ENCODE assay signal across 35 cellular contexts in genomic region chr9:34644766-34645314, GRCh38. TPM values are rescaled to one million over a fixed set of nuclear protein-coding genes. Genes with fewer than 3 reads are reported as not detected.
DNase-seq lines count a peak whose midpoint lies in the region; FAIRE-seq and TF ChIP-seq lines count a peak whose summit lies in the region.
"Had no signal": no experiment of that assay in that cellular context is flagged by ENCODE, and none has a peak within 500 bp of the region (broad histone marks: within the 10 kb centered on the region; RNA-seq: fewer than 3 reads in every experiment).

No MANE protein-coding gene starts in this region.

- H3K4me2 ChIP-seq in trophoblast cell (ENCODE audit: low read length) (peak overlapping the region; percentile 3), MM.1S (ENCODE audit: low read depth, low read length) (no peak overlapping the region)
- H3K4me2 ChIP-seq: KMS-11 had no signal

- H3K4me1 ChIP-seq in kidney (ENCODE audit: control insufficient read depth in 1 of 2, insufficient read depth in 1 of 2, low read depth in 1 of 2, low read length in 2 of 2) (peaks cover 17 to 32% of the 10 kb centered on the region in 2 donors), trophoblast cell (ENCODE audit: control insufficient read depth in 1 of 2, insufficient read depth in 2 of 2, low read length in 2 of 2) (peaks cover 24 to 28% of the 10 kb centered on the region in 2 experiments), MM.1S (ENCODE audit: low read length) (peaks cover 14% of the 10 kb centered on the region)

- H3K9me2 ChIP-seq in MM.1S (replicated peaks; ENCODE audit: insufficient read depth, low read length), result no peaks in the 10 kb centered on the region

- H2AFZ ChIP-seq in trophoblast cell (ENCODE audit: insufficient read depth, low read length, poor library complexity) (peak overlapping the region; percentile 45), MM.1S (ENCODE audit: low read length) (no peak overlapping the region)

- H3K36me3 ChIP-seq in kidney (ENCODE audit: control insufficient read depth in 1 of 2, insufficient read depth in 2 of 2, low read length in 2 of 2) (peaks cover 5 to 18% of the 10 kb centered on the region in 2 donors), trophoblast cell (ENCODE audit: control insufficient read depth in 1 of 2, insufficient read depth in 2 of 2, low read length in 2 of 2) (peaks cover 11 to 15% of the 10 kb centered on the region in 2 experiments), MM.1S (replicated peaks; ENCODE audit: insufficient read depth, low read length) (0 out of 2 replicates have a peak, but pooled peaks cover 3% of the 10 kb centered on the region)
- H3K36me3 ChIP-seq: colonic mucosa had no signal

- no peak for TF ChIP-seq CTCF in RWPE1 (conservative IDR thresholded peaks at IDR 0.05; ENCODE audit: low read depth)
- no peak for TF ChIP-seq CTCF in kidney (IDR thresholded peaks at IDR 0.05; ENCODE audit: borderline replicate concordance, extremely low read depth, insufficient read depth)
- TF ChIP-seq CTCF in MM.1S (IDR thresholded peaks at IDR 0.05; ENCODE audit: low read length), result no peak
- TF ChIP-seq CTCF in D721Med (IDR thresholded peaks at IDR 0.05; ENCODE audit: insufficient read depth, missing control alignments), result no peak

- peak overlapping the region; percentile 57 for H4K8ac ChIP-seq in trophoblast cell (ENCODE audit: low read depth, low read length)

- no peak overlapping the region for H3K14ac ChIP-seq in trophoblast cell (ENCODE audit: low read length)

- H3K27ac ChIP-seq in RWPE1 (peak overlapping the region; percentile 3), kidney (ENCODE audit: low read depth in 2 of 2, low read length in 2 of 2) (peak overlapping the region; percentile 9 to 14), trophoblast cell (ENCODE audit: low read depth, low read length) (peak overlapping the region; percentile 60), MM.1S (ENCODE audit: low read length) (no peak overlapping the region)
- H3K27ac ChIP-seq: ascending aorta, cardiac muscle cell, colonic mucosa, KMS-11, pancreas, sigmoid colon, thoracic aorta, vagina had no signal

- no peak overlapping the region for H4K12ac ChIP-seq in trophoblast cell (ENCODE audit: low read depth, low read length)

- H3K9me3 ChIP-seq in kidney (ENCODE audit: control insufficient read depth in 1 of 2, low read length in 2 of 2) (no peaks in the 10 kb centered on the region), trophoblast cell (ENCODE audit: insufficient read depth, low read depth, low read length) (no peaks in the 10 kb centered on the region), MM.1S (replicated peaks; ENCODE audit: insufficient read depth, low read length) (no peaks in the 10 kb centered on the region)
- H3K9me3 ChIP-seq: ascending aorta, colonic mucosa, HAP-1, pancreas, sigmoid colon, thoracic aorta, vagina had no signal

- H3K23ac ChIP-seq in trophoblast cell (ENCODE audit: low read length), result no peak overlapping the region

- POLR2A ChIA-PET in RWPE1 (lab: Yijun Ruan, JAX; ENCODE audit: low non-redundant PET), result interaction anchor here (0.6 kb wide), 1 partner anchor 17 kb away, joined by 4 read pairs; no protein-coding TSS in a partner anchor

- no peak overlapping the region for H2BK12ac ChIP-seq in trophoblast cell (ENCODE audit: low read length)

- H3K9ac ChIP-seq in kidney (ENCODE audit: low read length in 2 of 2) (no peak overlapping the region), trophoblast cell (ENCODE audit: low read length) (no peak overlapping the region), MM.1S (ENCODE audit: low read length) (no peak overlapping the region)
- H3K9ac ChIP-seq: KMS-11 had no signal

- H3K18ac ChIP-seq in trophoblast cell (ENCODE audit: low read length), result no peak overlapping the region

- peak overlapping the region; percentile 50 for H2BK5ac ChIP-seq in trophoblast cell (ENCODE audit: low read depth, low read length, poor library complexity)

- CTCF ChIA-PET in RWPE1 (lab: Yijun Ruan, JAX), result interaction anchor here (1.7 kb wide), 1 partner anchor 58 kb away, joined by 4 read pairs; no protein-coding TSS in a partner anchor

- no peak overlapping the region for H2AK5ac ChIP-seq in trophoblast cell (ENCODE audit: low read length)

- H3K4me3 ChIP-seq in kidney (ENCODE audit: low read length in 2 of 2) (no peak overlapping the region), trophoblast cell (ENCODE audit: low read depth, low read length) (no peak overlapping the region), MM.1S (ENCODE audit: low read length) (no peak overlapping the region)
- H3K4me3 ChIP-seq: ascending aorta, cardiac muscle cell, colonic mucosa, HAP-1, pancreas, sigmoid colon, thoracic aorta, vagina had no signal

- peak overlapping the region; percentile 57 for H4K91ac ChIP-seq in trophoblast cell (ENCODE audit: low read depth, low read length)

- H3K79me1 ChIP-seq in trophoblast cell (ENCODE audit: low read length), result peaks cover 11% of the 10 kb centered on the region

- no peaks in the 10 kb centered on the region for H4K20me1 ChIP-seq in MM.1S (ENCODE audit: insufficient read depth, low read length)

- H3F3A ChIP-seq in MM.1S (ENCODE audit: insufficient read depth, low read length), result peaks cover 11% of the 10 kb centered on the region

- intact Hi-C loops in kidney (cut with DNase I), result no loop called here

- peak; percentile 87 for DNase-seq in ELF-1 (ENCODE audit: low read depth, low spot score)
- DNase-seq in RWPE1 (ENCODE audit: low spot score), result no peak
- no peak for DNase-seq in kidney
- peak; percentile 24 to 39 for DNase-seq in trophoblast cell
- DNase-seq in NCI-H510A treated with DMSO at 0.1 percent for 48 hours (lab: John Stamatoyannopoulos, UW), result no peak
- DNase-seq in MM.1S, result no peak
- DNase-seq in 8988T, result no peak
- no peak for DNase-seq in D721Med (ENCODE audit: insufficient read length, low spot score)
- DNase-seq: activated effector memory CD4-positive, alpha-beta T cell treated with Interleukin-2 at 50 U/mL for 16 hours; activated T-cell treated with anti-CD3 and anti-CD28 coated beads for 4 hours; colonic mucosa; DMS 273 treated with DMSO at 0.1 percent for 48 hours; effector memory CD4-positive, alpha-beta T cell; EL; erythroblast; left cardiac atrium; midbrain; MV-4-11; naive thymus-derived CD4-positive, alpha-beta T cell; NCI-H1436 treated with DMSO at 0.1 percent for 48 hours; NCI-H2107; NCI-H446; pancreas; RPMI8226; sigmoid colon; stimulated activated naive CD8-positive, alpha-beta T cell treated with anti-CD3 and anti-CD28 coated beads, Interleukin-15, Interleukin-2, amounts not matched to agents 100 U/mL and 50 U/mL, for 24 hours had no signal

- H2BK120ac ChIP-seq in trophoblast cell (ENCODE audit: insufficient read depth, low read length, poor library complexity), result peak overlapping the region; percentile 57

- H3K79me2 ChIP-seq in trophoblast cell (ENCODE audit: control insufficient read depth, insufficient read depth, low read length, poor library complexity) (peaks cover 12% of the 10 kb centered on the region), MM.1S (ENCODE audit: low read length) (peaks cover 22% of the 10 kb centered on the region)

- FAIRE-seq in kidney (lab: Jason Lieb, UNC) (no peak), D721Med (lab: Jason Lieb, UNC) (no peak)
- FAIRE-seq: GM12891, pancreas had no signal

- H3K27me3 ChIP-seq in trophoblast cell (ENCODE audit: insufficient read depth, low read length) (no peaks in the 10 kb centered on the region), MM.1S (replicated peaks; ENCODE audit: insufficient read depth, low read length) (no peaks in the 10 kb centered on the region)
- H3K27me3 ChIP-seq: ascending aorta, cardiac muscle cell, colonic mucosa, pancreas, sigmoid colon, vagina had no signal

- H3K4ac ChIP-seq in trophoblast cell (ENCODE audit: low read depth, low read length), result no peak overlapping the region

RNA-seq across cellular contexts. Expression of gene GALT, which starts 1.6 kb away (rescaled TPM):
- 49.2 TPM for total RNA-seq in kidney
- 83.7 TPM for polyA plus RNA-seq in kidney (ENCODE audit: insufficient read depth, low read depth, low replicate concordance)
- polyA plus RNA-seq in trophoblast cell (2013), result 27.5 and 27.6 TPM in 2 replicates

RNA-seq across cellular contexts. Expression of gene IL11RA, which starts 7.1 kb away (rescaled TPM):
- total RNA-seq in kidney, result 15.2 TPM
- 17.7 TPM for polyA plus RNA-seq in kidney (ENCODE audit: insufficient read depth, low read depth, low replicate concordance)
- 6.6 and 7.0 TPM in 2 replicates for polyA plus RNA-seq in trophoblast cell (2013)

RNA-seq across cellular contexts. Expression of gene SIGMAR1, which starts 7.3 kb away (rescaled TPM):
- total RNA-seq in kidney, result 40.6 TPM
- polyA plus RNA-seq in kidney (ENCODE audit: insufficient read depth, low read depth, low replicate concordance), result 43.3 TPM
- 31.0 and 33.6 TPM in 2 replicates for polyA plus RNA-seq in trophoblast cell (2013)

RNA-seq across cellular contexts. Expression of gene ARID3C, which starts 16.0 kb away (rescaled TPM):
- not detected for total RNA-seq in kidney
- not detected for polyA plus RNA-seq in kidney (ENCODE audit: insufficient read depth, low read depth, low replicate concordance)
- 0.04 TPM in 1 of 2 replicates, not detected in the other for polyA plus RNA-seq in trophoblast cell (2013)
- total RNA-seq: ascending aorta, colonic mucosa, fibroblast of villous mesenchyme, left cardiac atrium, pancreas, sigmoid colon, thoracic aorta, vagina had no signal
- polyA plus RNA-seq: naive thymus-derived CD4-positive, alpha-beta T cell; pancreas had no signal

RNA-seq across cellular contexts. Expression of gene CCL27, which starts 17.6 kb away (rescaled TPM):
- total RNA-seq in kidney, result not detected
- polyA plus RNA-seq in kidney (ENCODE audit: insufficient read depth, low read depth, low replicate concordance), result not detected
- polyA plus RNA-seq in trophoblast cell (2013), result 0.19 and 0.33 TPM in 2 replicates
- total RNA-seq: colonic mucosa; fibroblast of villous mesenchyme; left cardiac atrium; naive thymus-derived CD4-positive, alpha-beta T cell; pancreas; sigmoid colon; T-helper 1 cell treated with Interleukin-12 subunit alpha and Interleukin-12 subunit beta and Interleukin-4 antibody, amounts not matched to agents 30 ng/mL and 1 ng/mL, for 36 hours; thoracic aorta; vagina had no signal
- polyA plus RNA-seq: naive thymus-derived CD4-positive, alpha-beta T cell; pancreas had no signal

Comparison
In these comparisons a context has a peak if more than half of its experiments do, and no peak if none do; other contexts are left out.
1. DNase-seq: peak in ELF-1 (single experiment) and trophoblast cell (2 of 2); none in RWPE1 (single experiment), kidney (single experiment), NCI-H510A treated with DMSO at 0.1 percent for 48 hours (single experiment), MM.1S (single experiment), 8988T (single experiment) and D721Med (single experiment).